In genomic region chr14:38045461-38045860, GRCh38 we compare ENCODE assay signal across 35 cellular contexts.
A peak's percentile ranks its signal among the peaks of the same experiment; 100 is the strongest.
DNase-seq lines count a peak whose midpoint lies in the region; ATAC-seq and TF ChIP-seq lines count a peak whose summit lies in the region.
"Had no signal": no experiment of that assay in that cellular context is flagged by ENCODE, and none has a peak within 500 bp of the region (broad histone marks: within the 10 kb centered on the region; RNA-seq: fewer than 3 reads in every experiment).

No MANE protein-coding gene starts in this region.

- H3K27me3 ChIP-seq in Karpas-422 (ENCODE audit: low read length) (no peaks in the 10 kb centered on the region), OCI-LY1 (ENCODE audit: insufficient read depth, low read length) (no peaks in the 10 kb centered on the region), A673 (replicated peaks; ENCODE audit: insufficient read depth, low read depth, low read length, poor library complexity) (no peaks in the 10 kb centered on the region)
- H3K27me3 ChIP-seq: BE2C; BLaER1; BLaER1 treated with 17β-estradiol and CSF1 and Interleukin-3, amounts not matched to agents 10 nM and 100 nM had no signal

- H3K36me3 ChIP-seq in Karpas-422 (ENCODE audit: insufficient read depth, low read length) (peaks cover 17% of the 10 kb centered on the region), OCI-LY1 (ENCODE audit: insufficient read depth, low read length) (no peaks in the 10 kb centered on the region), A673 (ENCODE audit: insufficient read depth, low read length, poor library complexity, severe bottlenecking) (no peaks in the 10 kb centered on the region)
- H3K36me3 ChIP-seq: BE2C; BLaER1; BLaER1 treated with 17β-estradiol and CSF1 and Interleukin-3, amounts not matched to agents 10 nM and 100 nM had no signal

- DNase-seq in activated naive CD4-positive, alpha-beta T cell treated with anti-CD3 and anti-CD28 coated beads, Interleukin-2, amount 50 U/mL, for 72 hours (ENCODE audit: low spot score in 2 of 2), result no peak
- no peak for DNase-seq in activated naive CD4-positive, alpha-beta T cell treated with Interleukin-2 at 50 U/mL for 16 hours
- no peak for DNase-seq in stimulated activated naive CD8-positive, alpha-beta T cell treated with anti-CD3 and anti-CD28 coated beads, Interleukin-15, amount 100 ng/mL, for 72 hours
- DNase-seq in stimulated activated naive CD8-positive, alpha-beta T cell treated with anti-CD3 and anti-CD28 coated beads, Interleukin-15, Interleukin-2, amounts not matched to agents 100 U/mL and 50 U/mL, for 24 hours, result no peak
- DNase-seq in Karpas-422, result no peak
- no peak for DNase-seq in NCI-H187 treated with DMSO at 0.1 percent for 48 hours (lab: John Stamatoyannopoulos, UW)
- DNase-seq in A673 (ENCODE audit: low spot score), result no peak
- DNase-seq: 8988T; ACHN; AML-193; BE2C; C1 segment of cervical spinal cord; Caco-2; Calu3; CD4-positive, alpha-beta memory T cell; CD4-positive, alpha-beta T cell; CD4-positive, CD25-positive, alpha-beta regulatory T cell; CD8-positive, alpha-beta memory T cell; CD8-positive, alpha-beta T cell; COR-L47; DMS 273 treated with DMSO at 0.1 percent for 48 hours; DMS153; DMS53; DMS79; DMS79 treated with DMSO at 0.1 percent for 48 hours; DND-41; EL had no signal

- no peak overlapping the region for H3K4me3 ChIP-seq in Karpas-422 (ENCODE audit: low read length)
- no peak overlapping the region for H3K4me3 ChIP-seq in OCI-LY1 (ENCODE audit: low read depth, low read length, poor library complexity, severe bottlenecking)
- no peak overlapping the region for H3K4me3 ChIP-seq in A673 (ENCODE audit: low read depth, low read length, poor library complexity, severe bottlenecking)
- H3K4me3 ChIP-seq: A549; BLaER1; BLaER1 treated with 17β-estradiol and CSF1 and Interleukin-3, amounts not matched to agents 10 nM and 100 nM had no signal

- no peak overlapping the region for H3K27ac ChIP-seq in Karpas-422 (ENCODE audit: low read length)
- H3K27ac ChIP-seq in OCI-LY1 (ENCODE audit: low read depth, low read length, poor library complexity, severe bottlenecking), result no peak overlapping the region
- no peak overlapping the region for H3K27ac ChIP-seq in A673 (ENCODE audit: low read depth, low read length, poor library complexity, severe bottlenecking)
- H3K27ac ChIP-seq: 22Rv1; A549; BLaER1; BLaER1 treated with 17β-estradiol and CSF1 and Interleukin-3, amounts not matched to agents 10 nM and 100 nM; C4-2B had no signal

- no peak overlapping the region for H3K27ac Mint-ChIP-seq in activated naive CD4-positive, alpha-beta T cell treated with anti-CD3 and anti-CD28 coated beads, Interleukin-2, amount 50 U/mL, for 72 hours
- H3K27ac Mint-ChIP-seq in stimulated activated naive CD8-positive, alpha-beta T cell treated with anti-CD3 and anti-CD28 coated beads, Interleukin-15, amount 100 ng/mL, for 72 hours, result no peak overlapping the region
- H3K27ac Mint-ChIP-seq: B cell; CD14-positive monocyte; CD4-positive, alpha-beta memory T cell; CD4-positive, alpha-beta T cell; CD4-positive, CD25-positive, alpha-beta regulatory T cell; CD8-positive, alpha-beta memory T cell; CD8-positive, alpha-beta T cell had no signal

- H4K20me1 ChIP-seq in Karpas-422 (ENCODE audit: insufficient read depth, low read depth, low read length), result no peaks in the 10 kb centered on the region
- H4K20me1 ChIP-seq in OCI-LY1 (ENCODE audit: insufficient read depth, low read length), result no peaks in the 10 kb centered on the region
- H4K20me1 ChIP-seq: BLaER1; BLaER1 treated with 17β-estradiol and CSF1 and Interleukin-3, amounts not matched to agents 10 nM and 100 nM had no signal

- intact Hi-C loops in A673 (cut with micrococcal nuclease; ENCODE audit: unreplicated experiment), result no loop called here

- H3F3A ChIP-seq in OCI-LY1 (ENCODE audit: insufficient read depth, low read length), result no peaks in the 10 kb centered on the region

- H3K9me2 ChIP-seq in Karpas-422 (replicated peaks; ENCODE audit: insufficient read depth, low read length), result no peaks in the 10 kb centered on the region
- no peaks in the 10 kb centered on the region for H3K9me2 ChIP-seq in OCI-LY1 (ENCODE audit: low read depth, low read length)

- POLR2A ChIA-PET in A673 (lab: Charles Lee; ENCODE audit: low non-redundant PET), result no interaction called here

- H2AFZ ChIP-seq in Karpas-422 (ENCODE audit: low read length) (peak overlapping the region; percentile 29; the same call in 1 of the 2 replicates), OCI-LY1 (ENCODE audit: low read length) (peak overlapping the region; percentile 64)

- no TSS peak for BruUV-seq in A673 (replicated peaks; lab: Mats Ljungman, UMichigan)

- no peaks in the 10 kb centered on the region for H3K79me2 ChIP-seq in Karpas-422 (ENCODE audit: low read length)
- H3K79me2 ChIP-seq in OCI-LY1 (ENCODE audit: insufficient read depth, low read length), result no peaks in the 10 kb centered on the region

- CTCF ChIA-PET in A673 (lab: Charles Lee), result no interaction called here

- no peak overlapping the region for H3K4me3 Mint-ChIP-seq in stimulated activated naive CD8-positive, alpha-beta T cell treated with anti-CD3 and anti-CD28 coated beads, Interleukin-15, amount 100 ng/mL, for 72 hours
- H3K4me3 Mint-ChIP-seq: B cell; CD14-positive monocyte; CD4-positive, alpha-beta memory T cell; CD4-positive, alpha-beta T cell; CD4-positive, CD25-positive, alpha-beta regulatory T cell; CD8-positive, alpha-beta memory T cell; CD8-positive, alpha-beta T cell had no signal

- peaks cover 12 to 15% of the 10 kb centered on the region in 2 donors for H3K9me3 Mint-ChIP-seq in activated naive CD4-positive, alpha-beta T cell treated with anti-CD3 and anti-CD28 coated beads, Interleukin-2, amount 50 U/mL, for 72 hours
- H3K9me3 Mint-ChIP-seq in stimulated activated naive CD8-positive, alpha-beta T cell treated with anti-CD3 and anti-CD28 coated beads, Interleukin-15, amount 100 ng/mL, for 72 hours, result peaks cover 10 to 13% of the 10 kb centered on the region in 2 donors

- no peaks in the 10 kb centered on the region for H3K27me3 Mint-ChIP-seq in stimulated activated naive CD8-positive, alpha-beta T cell treated with anti-CD3 and anti-CD28 coated beads, Interleukin-15, amount 100 ng/mL, for 72 hours
- H3K27me3 Mint-ChIP-seq: B cell; CD4-positive, alpha-beta memory T cell; CD4-positive, alpha-beta T cell; CD8-positive, alpha-beta memory T cell had no signal

- no peak overlapping the region for H3K4me2 ChIP-seq in Karpas-422 (ENCODE audit: low read depth, low read length, poor library complexity, severe bottlenecking)
- 0 out of 2 replicates have a peak overlapping the region, but pooled peaks have one; percentile 42 for H3K4me2 ChIP-seq in OCI-LY1 (ENCODE audit: low read length)
- H3K4me2 ChIP-seq: A549; BLaER1; BLaER1 treated with 17β-estradiol and CSF1 and Interleukin-3, amounts not matched to agents 10 nM and 100 nM had no signal

- no peaks in the 10 kb centered on the region for H3K4me1 Mint-ChIP-seq in stimulated activated naive CD8-positive, alpha-beta T cell treated with anti-CD3 and anti-CD28 coated beads, Interleukin-15, amount 100 ng/mL, for 72 hours
- H3K4me1 Mint-ChIP-seq: B cell; CD14-positive monocyte; CD8-positive, alpha-beta memory T cell had no signal

- no peak overlapping the region for H3K9ac ChIP-seq in Karpas-422 (ENCODE audit: low read length)
- H3K9ac ChIP-seq in OCI-LY1 (ENCODE audit: low read length), result no peak overlapping the region
- H3K9ac ChIP-seq: BLaER1; BLaER1 treated with 17β-estradiol and CSF1 and Interleukin-3, amounts not matched to agents 10 nM and 100 nM had no signal

- H3K36me3 Mint-ChIP-seq in activated naive CD4-positive, alpha-beta T cell treated with anti-CD3 and anti-CD28 coated beads, Interleukin-2, amount 50 U/mL, for 72 hours, result peaks cover 0 to 21% of the 10 kb centered on the region in 2 donors
- H3K36me3 Mint-ChIP-seq: CD14-positive monocyte; CD4-positive, alpha-beta memory T cell; CD4-positive, CD25-positive, alpha-beta regulatory T cell had no signal

- H3K4me1 ChIP-seq in Karpas-422 (ENCODE audit: low read length) (peaks cover 30% of the 10 kb centered on the region), OCI-LY1 (ENCODE audit: insufficient read depth, low read length, severe bottlenecking) (peaks cover 41% of the 10 kb centered on the region), A673 (ENCODE audit: insufficient read depth, low read length, poor library complexity, severe bottlenecking) (no peaks in the 10 kb centered on the region)
- H3K4me1 ChIP-seq: A549; BLaER1; BLaER1 treated with 17β-estradiol and CSF1 and Interleukin-3, amounts not matched to agents 10 nM and 100 nM had no signal

- TF ChIP-seq CTCF in OCI-LY1 (IDR thresholded peaks at IDR 0.05; ENCODE audit: low read length) (no peak), A673 (conservative IDR thresholded peaks at IDR 0.05; ENCODE audit: low read depth, low read length) (no peak)

- peak; percentile 34 to 69 for ATAC-seq in activated naive CD4-positive, alpha-beta T cell treated with anti-CD3 and anti-CD28 coated beads, Interleukin-2, amount 50 U/mL, for 72 hours
- peak; percentile 68 for ATAC-seq in stimulated activated naive CD8-positive, alpha-beta T cell treated with anti-CD3 and anti-CD28 coated beads, Interleukin-15, amount 100 ng/mL, for 72 hours
- ATAC-seq in stimulated activated naive CD8-positive, alpha-beta T cell treated with anti-CD3 and anti-CD28 coated beads, Interleukin-15, Interleukin-2, amounts not matched to agents 100 U/mL and 50 U/mL, for 24 hours, result no peak
- ATAC-seq: A549; CD8-positive, alpha-beta T cell had no signal

- H3K9me3 ChIP-seq in Karpas-422 (ENCODE audit: low read length), result peaks cover 21% of the 10 kb centered on the region
- peaks cover 6% of the 10 kb centered on the region; the same call in 1 of the 2 replicates for H3K9me3 ChIP-seq in OCI-LY1 (ENCODE audit: low read length)
- H3K9me3 ChIP-seq in A673 (ENCODE audit: low read depth, low read length, poor library complexity, severe bottlenecking), result no peaks in the 10 kb centered on the region
- H3K9me3 ChIP-seq: A549, BE2C, BLaER1, Caco-2 had no signal
